Comparison of ENCODE assay signal across 8 cellular contexts in the genomic region with DNA sequence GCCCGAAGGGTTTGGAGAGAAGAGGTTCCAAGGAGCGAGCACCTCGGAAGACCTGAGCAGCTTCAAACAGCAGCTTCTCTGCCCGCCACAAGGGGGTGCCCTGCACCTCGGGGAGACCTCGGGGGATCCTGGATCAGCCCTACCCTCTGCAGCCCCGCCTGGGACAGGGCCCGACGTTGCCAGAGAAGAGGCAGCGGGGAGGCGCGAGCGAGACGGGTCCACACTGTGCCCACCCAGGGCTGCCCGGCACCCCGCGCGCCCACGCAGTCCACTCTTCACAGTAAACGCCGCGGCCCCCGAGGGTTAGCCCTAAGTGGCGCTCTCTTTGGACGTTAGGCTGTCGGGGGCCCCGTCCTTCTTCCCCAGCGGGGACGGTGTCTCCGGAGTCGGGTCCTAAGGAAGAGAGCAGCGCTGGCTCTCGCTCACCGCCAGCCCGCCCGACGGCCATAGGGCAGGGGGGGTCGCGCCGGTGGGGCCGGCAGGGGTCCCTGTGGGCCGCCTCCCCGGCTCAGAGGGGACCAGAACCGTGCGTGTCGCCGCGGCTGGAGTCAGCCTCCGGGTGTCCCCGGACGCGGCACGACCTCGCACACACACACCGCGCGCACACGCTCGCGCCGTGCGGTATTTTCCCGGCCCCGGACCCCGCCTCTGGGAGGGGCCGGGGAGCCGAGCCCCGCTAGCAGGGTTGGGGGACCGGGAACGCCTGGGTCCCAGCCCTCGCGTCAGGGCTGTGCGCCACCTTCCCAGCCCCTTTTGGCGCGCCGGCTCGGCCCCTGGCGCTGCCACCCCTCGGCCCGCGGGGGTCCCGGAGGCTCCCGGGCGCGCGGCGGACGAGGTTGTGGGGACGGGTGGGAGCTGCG. TPM values are rescaled to one million over a fixed set of nuclear protein-coding genes. Genes with fewer than 3 reads are reported as not detected.
DNase-seq lines count a peak whose midpoint lies in the region; ATAC-seq and TF ChIP-seq lines count a peak whose summit lies in the region.

No MANE protein-coding gene starts in this region.

- intact Hi-C loops in breast epithelium (cut with DNase I; ENCODE audit: low total_unique reads), result no loop called here

- H3K4me3 ChIP-seq in WERI-Rb-1 (ENCODE audit: low read depth, low read length) (peak overlapping the region; percentile 66), breast epithelium (peak overlapping the region; percentile 41 to 70 (median 51))

- peak; percentile 85 for TF ChIP-seq CTCF in GM20000 (IDR thresholded peaks at IDR 0.05; ENCODE audit: extremely low read depth, missing control alignments)
- peak; percentile 97 for TF ChIP-seq CTCF in WERI-Rb-1 (IDR thresholded peaks at IDR 0.05; ENCODE audit: low read depth, low read length)
- peak in 2 of 3 donors; percentile 63 to 81 for TF ChIP-seq CTCF in breast epithelium (IDR thresholded peaks at IDR 0.05)

- no peak for ATAC-seq in HG02623 (IDR thresholded peaks at IDR 0.05; ENCODE audit: unreplicated experiment)

- H3K9me3 ChIP-seq in WERI-Rb-1 (ENCODE audit: severe bottlenecking) (no peaks in the 10 kb centered on the region), breast epithelium (no peaks in the 10 kb centered on the region)

- H3K36me3 ChIP-seq in WERI-Rb-1, result no peaks in the 10 kb centered on the region
- H3K36me3 ChIP-seq in breast epithelium, result no peaks in the 10 kb centered on the region

- H3K4me1 ChIP-seq in breast epithelium, result peaks cover 3 to 13% of the 10 kb centered on the region in 2 donors

- DNase-seq in Ammon's horn (ENCODE audit: low spot score), result peak; percentile 54
- peak; percentile 97 for DNase-seq in GM20000 (ENCODE audit: low spot score)
- DNase-seq in NCI-H1105 treated with DMSO at 0.1 percent for 48 hours (lab: John Stamatoyannopoulos, UW), result peak; percentile 73
- peak; percentile 81 for DNase-seq in WERI-Rb-1
- DNase-seq in breast epithelium (ENCODE audit: low spot score in 2 of 2), result no peak
- DNase-seq in inferior parietal cortex (ENCODE audit: extremely low spot score), result peak; percentile 45
- DNase-seq in stimulated activated CD4-positive, alpha-beta T cell treated with anti-CD3 and anti-CD28 coated beads, Interleukin-1b, Interleukin-23, amount 100 ng/mL, for 4 hours (ENCODE audit: low read depth in 2 of 2), result peak; percentile 62 to 69

- H3K27me3 ChIP-seq in WERI-Rb-1 (ENCODE audit: insufficient read depth, low read depth, severe bottlenecking) (no peaks in the 10 kb centered on the region), breast epithelium (peaks cover 2 to 80% of the 10 kb centered on the region in 2 donors)

- no peak overlapping the region; the same call in 1 of the 2 replicates for H3K27ac ChIP-seq in WERI-Rb-1
- no peak overlapping the region for H3K27ac ChIP-seq in breast epithelium

- no peak for TF ChIP-seq POLR2A in breast epithelium (IDR thresholded peaks at IDR 0.05)

RNA-seq across cellular contexts. Expression of gene CDH22, which starts 0.9 kb away (rescaled TPM):
- under 1 TPM; 0.15 to 0.66 (median 0.16) TPM for total RNA-seq in breast epithelium

Comparison
In these comparisons a context has a peak if more than half of its experiments do, and no peak if none do; other contexts are left out.
1. DNase-seq: peak in Ammon's horn (single experiment), GM20000 (single experiment), NCI-H1105 treated with DMSO at 0.1 percent for 48 hours (single experiment), WERI-Rb-1 (single experiment), inferior parietal cortex (single experiment) and stimulated activated CD4-positive, alpha-beta T cell treated with anti-CD3 and anti-CD28 coated beads, Interleukin-1b, Interleukin-23, amount 100 ng/mL, for 4 hours (2 of 2); none in breast epithelium (0 of 2).
2. Peak in every context shown above with its lines, with median percentiles within 50 percentile points of each other: CTCF ChIP-seq.